ENCODE assay signal across 3 cellular contexts in genomic region chr11:129800162-129800561, GRCh38. TPM values are rescaled to one million over a fixed set of nuclear protein-coding genes. Genes with fewer than 3 reads are reported as not detected.
"Had no signal": no experiment of that assay in that cellular context is flagged by ENCODE, and none has a peak within 500 bp of the region (broad histone marks: within the 10 kb centered on the region; RNA-seq: fewer than 3 reads in every experiment).

No MANE protein-coding gene starts in this region.

RNA-seq across cellular contexts. Expression of gene TMEM45B, which starts 15.5 kb away (rescaled TPM):
- total RNA-seq: ascending aorta, astrocyte, chondrocyte had no signal
